In the genomic region with DNA sequence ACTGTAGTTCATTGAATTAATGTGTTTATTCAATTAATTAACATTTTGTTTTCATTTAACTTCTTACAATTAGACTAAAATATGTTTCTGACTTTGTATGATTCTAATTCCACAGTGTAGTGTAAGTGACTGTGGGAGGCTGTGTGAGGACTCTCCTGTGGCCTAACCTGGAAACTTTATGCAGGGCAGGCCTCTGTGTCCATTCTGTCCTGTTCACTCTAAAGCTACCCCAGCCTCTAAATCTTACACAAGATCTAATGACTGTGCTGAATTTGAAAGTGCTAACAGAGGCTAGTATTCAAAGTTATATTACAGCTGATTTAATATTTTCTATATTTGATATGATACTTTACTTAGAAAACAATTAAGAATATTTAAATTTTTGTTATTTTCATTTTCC, we compare ENCODE assay signal across 27 cellular contexts.
"Had no signal": no experiment of that assay in that cellular context is flagged by ENCODE, and none has a peak within 500 bp of the region (broad histone marks: within the 10 kb centered on the region; RNA-seq: fewer than 3 reads in every experiment).

No MANE protein-coding gene starts in this region.

- ATAC-seq: activated naive CD4-positive, alpha-beta T cell treated with anti-CD3 and anti-CD28 coated beads, Interleukin-2, amount 50 U/mL, for 72 hours; activated T-cell treated with anti-CD3 and anti-CD28 coated beads, Interleukin-2, amount 50 U/mL, for 72 hours; esophagus mucosa; WTC11 had no signal

- H3K36me3 Mint-ChIP-seq: activated naive CD4-positive, alpha-beta T cell treated with anti-CD3 and anti-CD28 coated beads, Interleukin-2, amount 10 ng/mL, durations not matched to agents 7 days and 5 days; activated naive CD4-positive, alpha-beta T cell treated with anti-CD3 and anti-CD28 coated beads, Interleukin-2, amount 50 U/mL, for 72 hours; activated naive CD8-positive, alpha-beta T cell treated with anti-CD3 and anti-CD28 coated beads, Interleukin-2, amount 10 ng/mL, durations not matched to agents 7 days and 5 days; WTC11 had no signal

- H3K4me3 Mint-ChIP-seq: activated CD4-positive, alpha-beta memory T cell treated with anti-CD3 and anti-CD28 coated beads, Interleukin-2, amount 10 ng/mL, durations not matched to agents 7 days and 5 days; activated CD4-positive, alpha-beta T cell treated with anti-CD3 and anti-CD28 coated beads, Interleukin-2, amount 10 ng/mL, durations not matched to agents 7 days and 5 days; activated naive CD4-positive, alpha-beta T cell treated with anti-CD3 and anti-CD28 coated beads, Interleukin-2, amount 10 ng/mL, durations not matched to agents 7 days and 5 days; activated naive CD8-positive, alpha-beta T cell treated with anti-CD3 and anti-CD28 coated beads, Interleukin-2, amount 10 ng/mL, durations not matched to agents 7 days and 5 days; activated T-cell treated with anti-CD3 and anti-CD28 coated beads, Interleukin-2, amount 50 U/mL, for 24 hours; activated T-cell treated with anti-CD3 and anti-CD28 coated beads, Interleukin-2, amount 50 U/mL, for 72 hours; central memory CD8-positive, alpha-beta T cell; dendritic cell treated with granulocyte-macrophage colony-stimulating factor and Interleukin-4, amounts not matched to agents 40 ng/mL and 50 ng/mL, for 4 days; endodermal cell; WTC11 had no signal

- H3K4me1 Mint-ChIP-seq: activated CD4-positive, alpha-beta memory T cell treated with anti-CD3 and anti-CD28 coated beads, Interleukin-2, amount 10 ng/mL, durations not matched to agents 7 days and 5 days; activated CD4-positive, alpha-beta T cell treated with anti-CD3 and anti-CD28 coated beads, Interleukin-2, amount 10 ng/mL, durations not matched to agents 7 days and 5 days; activated naive CD4-positive, alpha-beta T cell treated with anti-CD3 and anti-CD28 coated beads, Interleukin-2, amount 10 ng/mL, durations not matched to agents 7 days and 5 days; activated naive CD8-positive, alpha-beta T cell treated with anti-CD3 and anti-CD28 coated beads, Interleukin-2, amount 10 ng/mL, durations not matched to agents 7 days and 5 days; central memory CD8-positive, alpha-beta T cell; WTC11 had no signal

- DNase-seq: activated CD4-positive, alpha-beta memory T cell treated with anti-CD3 and anti-CD28 coated beads, Interleukin-2, amount 10 ng/mL, durations not matched to agents 7 days and 5 days; activated CD4-positive, alpha-beta T cell treated with anti-CD3 and anti-CD28 coated beads for 1 hour; activated CD4-positive, alpha-beta T cell treated with anti-CD3 and anti-CD28 coated beads for 4 hours; activated CD4-positive, alpha-beta T cell treated with anti-CD3 and anti-CD28 coated beads, Interleukin-2, amount 10 ng/mL, durations not matched to agents 7 days and 5 days; activated CD4-positive, alpha-beta T cell treated with anti-CD3 and anti-CD28 coated beads, Interleukin-2, amount 50 U/mL, for 4 hours; activated CD8-positive, alpha-beta memory T cell treated with anti-CD3 and anti-CD28 coated beads, Interleukin-2, amount 50 U/mL, for 48 hours; activated gamma-delta T cell; activated naive CD4-positive, alpha-beta T cell; activated naive CD4-positive, alpha-beta T cell treated with anti-CD3 and anti-CD28 coated beads, Interleukin-2, amount 10 ng/mL, durations not matched to agents 7 days and 5 days; activated naive CD8-positive, alpha-beta T cell treated with anti-CD3 and anti-CD28 coated beads, Interleukin-2, amount 10 ng/mL, durations not matched to agents 7 days and 5 days; activated T-cell treated with anti-CD3 and anti-CD28 coated beads for 4 hours; activated T-cell treated with anti-CD3 and anti-CD28 coated beads, Interleukin-2, amount 50 U/mL, for 24 hours; activated T-cell treated with anti-CD3 and anti-CD28 coated beads, Interleukin-2, amount 50 U/mL, for 72 hours; amniotic stem cell; anterior cingulate cortex; brain microvascular endothelial cell; dorsolateral prefrontal cortex; effector memory CD4-positive, alpha-beta T cell; endodermal cell; foreskin fibroblast; head of caudate nucleus; T-helper 2 cell had no signal

- H3K9me3 Mint-ChIP-seq: activated CD4-positive, alpha-beta memory T cell treated with anti-CD3 and anti-CD28 coated beads, Interleukin-2, amount 10 ng/mL, durations not matched to agents 7 days and 5 days; activated CD4-positive, alpha-beta T cell treated with anti-CD3 and anti-CD28 coated beads, Interleukin-2, amount 10 ng/mL, durations not matched to agents 7 days and 5 days; activated naive CD4-positive, alpha-beta T cell treated with anti-CD3 and anti-CD28 coated beads, Interleukin-2, amount 10 ng/mL, durations not matched to agents 7 days and 5 days; activated naive CD8-positive, alpha-beta T cell treated with anti-CD3 and anti-CD28 coated beads, Interleukin-2, amount 10 ng/mL, durations not matched to agents 7 days and 5 days; activated T-cell treated with anti-CD3 and anti-CD28 coated beads, Interleukin-2, amount 50 U/mL, for 24 hours; dendritic cell treated with granulocyte-macrophage colony-stimulating factor and Interleukin-4, amounts not matched to agents 40 ng/mL and 50 ng/mL, for 4 days; endodermal cell; WTC11 had no signal

- H3K27me3 Mint-ChIP-seq: activated CD4-positive, alpha-beta memory T cell treated with anti-CD3 and anti-CD28 coated beads, Interleukin-2, amount 10 ng/mL, durations not matched to agents 7 days and 5 days; activated CD4-positive, alpha-beta T cell treated with anti-CD3 and anti-CD28 coated beads, Interleukin-2, amount 10 ng/mL, durations not matched to agents 7 days and 5 days; activated naive CD4-positive, alpha-beta T cell treated with anti-CD3 and anti-CD28 coated beads, Interleukin-2, amount 10 ng/mL, durations not matched to agents 7 days and 5 days; activated naive CD8-positive, alpha-beta T cell treated with anti-CD3 and anti-CD28 coated beads, Interleukin-2, amount 10 ng/mL, durations not matched to agents 7 days and 5 days; activated T-cell treated with anti-CD3 and anti-CD28 coated beads, Interleukin-2, amount 50 U/mL, for 24 hours; central memory CD8-positive, alpha-beta T cell; dendritic cell treated with granulocyte-macrophage colony-stimulating factor and Interleukin-4, amounts not matched to agents 40 ng/mL and 50 ng/mL, for 4 days had no signal

- H3K27ac Mint-ChIP-seq: activated CD4-positive, alpha-beta memory T cell treated with anti-CD3 and anti-CD28 coated beads, Interleukin-2, amount 10 ng/mL, durations not matched to agents 7 days and 5 days; activated CD4-positive, alpha-beta T cell treated with anti-CD3 and anti-CD28 coated beads, Interleukin-2, amount 10 ng/mL, durations not matched to agents 7 days and 5 days; activated naive CD4-positive, alpha-beta T cell treated with anti-CD3 and anti-CD28 coated beads, Interleukin-2, amount 10 ng/mL, durations not matched to agents 7 days and 5 days; activated naive CD4-positive, alpha-beta T cell treated with anti-CD3 and anti-CD28 coated beads, Interleukin-2, amount 50 U/mL, for 72 hours; activated naive CD8-positive, alpha-beta T cell treated with anti-CD3 and anti-CD28 coated beads, Interleukin-2, amount 10 ng/mL, durations not matched to agents 7 days and 5 days; activated T-cell treated with anti-CD3 and anti-CD28 coated beads, Interleukin-2, amount 50 U/mL, for 24 hours; activated T-cell treated with anti-CD3 and anti-CD28 coated beads, Interleukin-2, amount 50 U/mL, for 72 hours; dendritic cell treated with granulocyte-macrophage colony-stimulating factor and Interleukin-4, amounts not matched to agents 40 ng/mL and 50 ng/mL, for 4 days; endodermal cell; WTC11 had no signal
